In the genomic region with DNA sequence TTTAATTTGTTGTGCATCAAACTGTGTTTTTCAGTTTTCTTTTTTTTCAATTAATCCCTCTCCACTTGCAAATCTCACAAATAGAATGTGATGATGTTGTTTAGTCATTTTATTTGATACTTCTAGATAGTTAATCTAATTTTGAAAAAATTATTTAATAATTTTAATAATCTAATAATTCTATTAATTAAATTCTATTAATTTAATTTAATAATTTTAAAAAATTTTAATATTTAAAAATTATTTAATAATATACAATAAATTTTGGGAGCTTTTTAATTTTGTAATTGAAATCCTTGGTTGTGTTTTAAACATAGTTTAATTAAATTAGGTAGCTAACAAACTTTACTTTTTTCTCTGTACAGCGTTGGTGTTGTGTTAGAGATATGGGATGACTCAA, we compare ENCODE assay signal across 22 cellular contexts.
"Had no signal": no experiment of that assay in that cellular context is flagged by ENCODE, and none has a peak within 500 bp of the region (broad histone marks: within the 10 kb centered on the region; RNA-seq: fewer than 3 reads in every experiment).

No MANE protein-coding gene starts in this region.

- H3K27me3 ChIP-seq: MG63, Peyer's patch, SJSA1 had no signal

- H3K36me3 ChIP-seq: MG63, Peyer's patch, SJSA1 had no signal

- H3K4me1 ChIP-seq: Peyer's patch, SJSA1 had no signal

- H3K4me3 ChIP-seq: MG63, PC-9, Peyer's patch, SJSA1, SK-N-MC had no signal

- H3K9me3 ChIP-seq: MG63, Peyer's patch, SJSA1 had no signal

- H3K27ac ChIP-seq: PC-9, Peyer's patch, SJSA1, SK-N-MC had no signal

- DNase-seq: KBM-7, MG63, NCI-H1092, NCI-H1105 treated with DMSO at 0.1 percent for 48 hours, NCI-H1417 treated with DMSO at 0.1 percent for 48 hours, NCI-H146, NCI-H1694 treated with DMSO at 0.1 percent for 48 hours, NCI-H1930, NCI-H2081, NCI-H2107, NCI-H2227 treated with DMSO at 0.1 percent for 48 hours, NCI-H524, NCI-H69, NCI-H774, OCI-M1, PC-9, Peyer's patch, Right ventricle myocardium superior, RPMI8226, SIG-M5 had no signal
